In genomic region chr18:156514-157230, GRCh38 we compare ENCODE assay signal across 24 cellular contexts. TPM values are rescaled to one million over a fixed set of nuclear protein-coding genes. Genes with fewer than 3 reads are reported as not detected.
DNase-seq lines count a peak whose midpoint lies in the region; ATAC-seq and TF ChIP-seq lines count a peak whose summit lies in the region.
"Had no signal": no experiment of that assay in that cellular context is flagged by ENCODE, and none has a peak within 500 bp of the region (broad histone marks: within the 10 kb centered on the region; RNA-seq: fewer than 3 reads in every experiment).

No MANE protein-coding gene starts in this region.

- H3K9ac ChIP-seq in DND-41 (ENCODE audit: low read depth, low read length), result no peak overlapping the region
- H3K9ac ChIP-seq: parathyroid adenoma had no signal

- peaks cover 27% of the 10 kb centered on the region for H4K20me1 ChIP-seq in DND-41 (ENCODE audit: insufficient read depth, low read length)

- no peaks in the 10 kb centered on the region for H3K9me3 Mint-ChIP-seq in CD4-positive, CD25-positive, alpha-beta regulatory T cell
- H3K9me3 Mint-ChIP-seq in T-cell, result no peaks in the 10 kb centered on the region
- no peaks in the 10 kb centered on the region for H3K9me3 Mint-ChIP-seq in neural crest cell
- H3K9me3 Mint-ChIP-seq: activated naive CD4-positive, alpha-beta T cell treated with anti-CD3 and anti-CD28 coated beads for 36 hours had no signal

- peaks cover 17% of the 10 kb centered on the region for H3K4me1 ChIP-seq in CD4-positive, CD25-positive, alpha-beta regulatory T cell (ENCODE audit: control insufficient read depth, insufficient read depth, low read length, poor library complexity, severe bottlenecking)
- peaks cover 33% of the 10 kb centered on the region for H3K4me1 ChIP-seq in DND-41 (ENCODE audit: insufficient read depth, low read length)
- H3K4me1 ChIP-seq: parathyroid adenoma had no signal

- no peaks in the 10 kb centered on the region for H3K36me3 ChIP-seq in CD4-positive, CD25-positive, alpha-beta regulatory T cell (ENCODE audit: control insufficient read depth, insufficient read depth, low read length)
- peaks cover 4% of the 10 kb centered on the region; the same call in 1 of the 2 replicates for H3K36me3 ChIP-seq in DND-41 (ENCODE audit: insufficient read depth, low read length)
- H3K36me3 ChIP-seq: right atrium auricular region, transverse colon had no signal

- no peaks in the 10 kb centered on the region for H3K9me3 ChIP-seq in CD4-positive, CD25-positive, alpha-beta regulatory T cell (ENCODE audit: control insufficient read depth in 2 of 2, low read length in 2 of 2)
- H3K9me3 ChIP-seq in DND-41 (ENCODE audit: insufficient read depth, low read length, severe bottlenecking), result no peaks in the 10 kb centered on the region
- H3K9me3 ChIP-seq: MG63, right atrium auricular region, spleen, transverse colon had no signal

- TF ChIP-seq CTCF in DND-41 (IDR thresholded peaks at IDR 0.05; ENCODE audit: borderline replicate concordance, extremely low read depth, low read length, poor library complexity, severe bottlenecking) (no peak), neural crest cell (conservative IDR thresholded peaks at IDR 0.05) (no peak)

- H3K27me3 Mint-ChIP-seq in CD4-positive, CD25-positive, alpha-beta regulatory T cell, result peaks cover 7% of the 10 kb centered on the region
- H3K27me3 Mint-ChIP-seq in T-cell, result no peaks in the 10 kb centered on the region
- H3K27me3 Mint-ChIP-seq in neural crest cell (ENCODE audit: low read depth), result peaks cover 25% of the 10 kb centered on the region
- H3K27me3 Mint-ChIP-seq: activated CD8-positive, alpha-beta memory T cell treated with anti-CD3 and anti-CD28 coated beads, Interleukin-2, amount 10 ng/mL, durations not matched to agents 7 days and 5 days had no signal

- no peak for DNase-seq in CD4-positive, CD25-positive, alpha-beta regulatory T cell
- DNase-seq in DND-41 (no peak), T-cell (no peak), neural crest cell (ENCODE audit: low read depth, low spot score) (no peak), AG08395 (ENCODE audit: low spot score) (no peak), C1 segment of cervical spinal cord (lab: John Stamatoyannopoulos, UW) (no peak)
- DNase-seq: activated CD4-positive, alpha-beta T cell treated with anti-CD3 and anti-CD28 coated beads, Interleukin-2, amount 50 U/mL, for 1 hour; activated CD8-positive, alpha-beta memory T cell treated with anti-CD3 and anti-CD28 coated beads, Interleukin-2, amount 10 ng/mL, durations not matched to agents 7 days and 5 days; activated naive CD4-positive, alpha-beta T cell treated with anti-CD3 and anti-CD28 coated beads for 36 hours; activated T-cell treated with anti-CD3 and anti-CD28 coated beads, Interleukin-2, amount 50 U/mL, for 48 hours; islet precursor cell; left ventricle myocardium superior; MG63; NCI-H1105 treated with DMSO at 0.1 percent for 48 hours; NCI-H2081; NCI-H345; NCI-H82; spleen; T-helper 2 cell; transverse colon had no signal

- peaks cover 16 to 33% (median 22%) of the 10 kb centered on the region in 4 donors for H3K4me1 Mint-ChIP-seq in CD4-positive, CD25-positive, alpha-beta regulatory T cell
- H3K4me1 Mint-ChIP-seq in T-cell, result peaks cover 25 to 31% (median 31%) of the 10 kb centered on the region in 3 donors
- H3K4me1 Mint-ChIP-seq in neural crest cell, result peaks cover 20% of the 10 kb centered on the region

- H3K79me2 ChIP-seq in DND-41 (ENCODE audit: insufficient read depth, low read length), result peaks cover 37% of the 10 kb centered on the region

- peak overlapping the region; percentile 21 to 99 (median 63) for H3K4me3 Mint-ChIP-seq in CD4-positive, CD25-positive, alpha-beta regulatory T cell
- H3K4me3 Mint-ChIP-seq in T-cell (peak overlapping the region in 1 of 3 donors; percentile 13), neural crest cell (peak overlapping the region; percentile 72)
- H3K4me3 Mint-ChIP-seq: activated CD8-positive, alpha-beta memory T cell treated with anti-CD3 and anti-CD28 coated beads, Interleukin-2, amount 10 ng/mL, durations not matched to agents 7 days and 5 days; activated naive CD4-positive, alpha-beta T cell treated with anti-CD3 and anti-CD28 coated beads for 36 hours had no signal

- H2AFZ ChIP-seq in DND-41 (ENCODE audit: low read depth, low read length), result peak overlapping the region; percentile 58; the same call in 1 of the 2 replicates

- H3K27ac Mint-ChIP-seq in CD4-positive, CD25-positive, alpha-beta regulatory T cell, result peak overlapping the region in 2 of 3 donors; percentile 43 to 47
- peak overlapping the region; percentile 39 to 72 for H3K27ac Mint-ChIP-seq in T-cell
- H3K27ac Mint-ChIP-seq in neural crest cell (ENCODE audit: unreplicated experiment), result no peak overlapping the region
- H3K27ac Mint-ChIP-seq: activated naive CD4-positive, alpha-beta T cell treated with anti-CD3 and anti-CD28 coated beads for 36 hours had no signal

- no peaks in the 10 kb centered on the region for H3K27me3 ChIP-seq in CD4-positive, CD25-positive, alpha-beta regulatory T cell (ENCODE audit: control insufficient read depth, insufficient read depth, low read length)
- peaks cover 6% of the 10 kb centered on the region for H3K27me3 ChIP-seq in DND-41 (ENCODE audit: insufficient read depth, low read length, poor library complexity)
- H3K27me3 ChIP-seq: MG63, right atrium auricular region, transverse colon had no signal

- H3K27ac ChIP-seq in CD4-positive, CD25-positive, alpha-beta regulatory T cell (ENCODE audit: insufficient read depth, low read length, poor library complexity, severe bottlenecking), result no peak overlapping the region
- H3K27ac ChIP-seq in DND-41 (ENCODE audit: low read length), result no peak overlapping the region
- H3K27ac ChIP-seq: parathyroid adenoma, right atrium auricular region, SK-N-MC, spleen, transverse colon had no signal

- no peak for ATAC-seq in CD4-positive, CD25-positive, alpha-beta regulatory T cell (ENCODE audit: low read depth in 2 of 2)
- ATAC-seq in DND-41 (ENCODE audit: insufficient read depth, low read depth) (no peak), T-cell (replicated peaks in 1 of 4) (no peak), GM21786 (IDR thresholded peaks at IDR 0.05; ENCODE audit: unreplicated experiment) (no peak)
- ATAC-seq: activated CD8-positive, alpha-beta memory T cell treated with anti-CD3 and anti-CD28 coated beads, Interleukin-2, amount 10 ng/mL, durations not matched to agents 7 days and 5 days; left ventricle myocardium superior had no signal

- no peak overlapping the region for H3K4me2 ChIP-seq in DND-41 (ENCODE audit: insufficient read depth, low read length)

- no peak overlapping the region for H3K4me3 ChIP-seq in CD4-positive, CD25-positive, alpha-beta regulatory T cell (ENCODE audit: low read depth, low read length)
- no peak overlapping the region for H3K4me3 ChIP-seq in DND-41 (ENCODE audit: low read depth in 1 of 2, low read length in 2 of 2)
- H3K4me3 ChIP-seq: MG63, right atrium auricular region, SK-N-MC, spleen, transverse colon had no signal

- CTCF ChIA-PET in T-cell (lab: Charles Lee), result no interaction called here

- POLR2A ChIA-PET in T-cell (lab: Charles Lee), result no interaction called here

- no peaks in the 10 kb centered on the region for H3K36me3 Mint-ChIP-seq in CD4-positive, CD25-positive, alpha-beta regulatory T cell
- H3K36me3 Mint-ChIP-seq in T-cell (peaks cover 5% of the 10 kb centered on the region), neural crest cell (ENCODE audit: low read depth) (no peaks in the 10 kb centered on the region)

RNA-seq across cellular contexts. Expression of gene USP14, which starts 1.7 kb away (rescaled TPM):
- 41.1 TPM for total RNA-seq in CD4-positive, CD25-positive, alpha-beta regulatory T cell
- 10 to 100 TPM; 35.5 to 48.7 (median 45.6) TPM for polyA plus RNA-seq in CD4-positive, CD25-positive, alpha-beta regulatory T cell
- total RNA-seq in T-cell (10 to 100 TPM; 36.8 to 48.0 (median 38.0) TPM), neural crest cell (74.9 and 75.0 TPM in 2 replicates)
